2 cellular contexts compared by ENCODE assay signal in genomic region chr11:70796601-70797000, GRCh38.
TF ChIP-seq lines count a peak whose summit lies in the region.

No MANE protein-coding gene starts in this region.

TF ChIP-seq in Ishikawa, 13 proteins besides CTCF, POLR2A, EP300 and RAD21 (continued from another document):
- no peak for TF ChIP-seq USF1 (IDR thresholded peaks at IDR 0.05)
- TF ChIP-seq TCF12 (IDR thresholded peaks at IDR 0.05; ENCODE audit: low read depth) = no peak

TF ChIP-seq in GM12878, 131 proteins besides CTCF, POLR2A, EP300 and RAD21 (continued from another document):
- TF ChIP-seq SKIL (IDR thresholded peaks at IDR 0.05; ENCODE audit: low read depth, poor library complexity, severe bottlenecking) (no peak), CBX3 (IDR thresholded peaks at IDR 0.05; ENCODE audit: borderline replicate concordance, low read depth) (no peak)
